ENCODE assay signal across 8 cellular contexts in the genomic region with DNA sequence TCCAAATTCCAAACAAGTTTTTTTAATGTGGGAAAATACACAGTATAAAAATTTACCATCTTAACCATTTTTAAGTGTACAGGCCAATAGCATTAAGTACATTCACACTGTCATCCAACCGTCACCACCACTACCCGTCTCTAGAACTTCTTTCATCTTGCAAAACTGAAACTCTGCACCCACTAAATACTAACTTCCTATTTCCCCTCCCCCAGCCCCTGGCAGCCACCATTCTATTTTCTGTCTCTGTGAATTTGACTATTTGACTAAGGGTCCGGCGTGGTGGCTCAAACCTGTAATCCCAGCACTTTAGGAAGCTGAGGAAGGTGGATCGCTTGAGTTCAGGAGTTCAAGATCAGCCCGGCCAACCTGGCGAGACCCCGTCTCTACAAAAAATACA. TPM values are rescaled to one million over a fixed set of nuclear protein-coding genes. Genes with fewer than 3 reads are reported as not detected.
A peak's percentile ranks its signal among the peaks of the same experiment; 100 is the strongest.
DNase-seq lines count a peak whose midpoint lies in the region; ATAC-seq and TF ChIP-seq lines count a peak whose summit lies in the region.

No MANE protein-coding gene starts in this region.

- H3K4me1 Mint-ChIP-seq in T-cell (peaks cover 48 to 50% (median 48%) of the 10 kb centered on the region in 3 donors), GM23338 (peaks cover 29% of the 10 kb centered on the region)

- ATAC-seq in GM21737 (IDR thresholded peaks at IDR 0.05; ENCODE audit: unreplicated experiment), result peak; percentile 66
- ATAC-seq in T-cell (replicated peaks in 1 of 4), result peak; percentile 86 to 99 (median 92)
- no peak for ATAC-seq in GM23338

- H3K4me1 ChIP-seq in BLaER1, result peaks cover 58% of the 10 kb centered on the region
- H3K4me1 ChIP-seq in GM23338 (ENCODE audit: insufficient read depth), result peaks cover 18% of the 10 kb centered on the region

- peak overlapping the region; percentile 41; the same call in 1 of the 2 replicates for H3K4me3 ChIP-seq in BLaER1
- no peak overlapping the region for H3K4me3 ChIP-seq in GM23338

- H3K9me2 ChIP-seq in GM23338 (ENCODE audit: insufficient read depth), result no peaks in the 10 kb centered on the region

- H3K27ac Mint-ChIP-seq in T-cell, result peak overlapping the region; percentile 92
- H3K27ac Mint-ChIP-seq in GM23338, result no peak overlapping the region; the same call in 1 of the 2 replicates

- peaks cover 82% of the 10 kb centered on the region for H3K79me2 ChIP-seq in GM23338 (replicated peaks; ENCODE audit: insufficient read depth)

- H4K20me1 ChIP-seq in BLaER1, result peaks cover 64% of the 10 kb centered on the region
- peaks cover 24% of the 10 kb centered on the region for H4K20me1 ChIP-seq in GM23338 (replicated peaks; ENCODE audit: insufficient read depth)

- POLR2A ChIA-PET in T-cell (lab: Charles Lee), result no interaction called here

- peaks cover 23% of the 10 kb centered on the region for H3K36me3 ChIP-seq in BLaER1
- no peaks in the 10 kb centered on the region for H3K36me3 ChIP-seq in GM23338 (ENCODE audit: insufficient read depth)

- CTCF ChIA-PET in T-cell (lab: Charles Lee), result interaction anchor here (0.7 to 1.7 kb wide), 3 partner anchors 12 to 337 kb away, joined by 3 to 12 read pairs (median 5); no protein-coding TSS in a partner anchor

- H3K27me3 Mint-ChIP-seq in T-cell (no peaks in the 10 kb centered on the region), GM23338 (ENCODE audit: insufficient read depth, low read depth, poor library complexity) (peaks cover 6% of the 10 kb centered on the region)

- peak overlapping the region; percentile 67 to 72 (median 71) for H3K4me3 Mint-ChIP-seq in T-cell
- no peak overlapping the region; the same call in 2 of the 3 replicates for H3K4me3 Mint-ChIP-seq in GM23338

- no peak overlapping the region for H2AFZ ChIP-seq in GM23338

- peaks cover 5% of the 10 kb centered on the region; the same call in 1 of the 2 replicates for H3F3A ChIP-seq in GM23338 (replicated peaks; ENCODE audit: low read depth)

- peak overlapping the region; percentile 50; the same call in 1 of the 2 replicates for H3K9ac ChIP-seq in BLaER1

- H3K36me3 Mint-ChIP-seq in T-cell (peaks cover 8% of the 10 kb centered on the region), GM23338 (ENCODE audit: low read depth) (peaks cover 11% of the 10 kb centered on the region; the same call in 1 of the 3 replicates)

- TF ChIP-seq CTCF in GM23338 (conservative IDR thresholded peaks at IDR 0.05; ENCODE audit: low read depth in 2 of 2), result no peak

- H3K4me2 ChIP-seq in BLaER1 (peak overlapping the region; percentile 87), GM23338 (no peak overlapping the region)

- DNase-seq in T-cell (peak; percentile 4 to 68 (median 52)), islet precursor cell (no peak), occipital lobe (lab: John Stamatoyannopoulos, UW) (no peak), GM23338 (ENCODE audit: low spot score) (no peak), amniotic stem cell (lab: John Stamatoyannopoulos, UW) (no peak)
- DNase-seq in central memory CD4-positive, alpha-beta T cell, result peak; percentile 79

- no peaks in the 10 kb centered on the region for H3K9me3 Mint-ChIP-seq in T-cell
- no peaks in the 10 kb centered on the region for H3K9me3 Mint-ChIP-seq in GM23338

- no peaks in the 10 kb centered on the region for H3K27me3 ChIP-seq in BLaER1
- H3K27me3 ChIP-seq in GM23338 (ENCODE audit: insufficient read depth), result no peaks in the 10 kb centered on the region

- H3K27ac ChIP-seq in BLaER1 (peak overlapping the region; percentile 68), GM23338 (ENCODE audit: low read depth) (no peak overlapping the region)

- peaks cover 18% of the 10 kb centered on the region for H3K9me3 ChIP-seq in BLaER1

TF ChIP-seq in GM23338, 12 proteins besides CTCF, POLR2A, EP300 and RAD21 (continues in another document):
- TF ChIP-seq, protein P1, sequence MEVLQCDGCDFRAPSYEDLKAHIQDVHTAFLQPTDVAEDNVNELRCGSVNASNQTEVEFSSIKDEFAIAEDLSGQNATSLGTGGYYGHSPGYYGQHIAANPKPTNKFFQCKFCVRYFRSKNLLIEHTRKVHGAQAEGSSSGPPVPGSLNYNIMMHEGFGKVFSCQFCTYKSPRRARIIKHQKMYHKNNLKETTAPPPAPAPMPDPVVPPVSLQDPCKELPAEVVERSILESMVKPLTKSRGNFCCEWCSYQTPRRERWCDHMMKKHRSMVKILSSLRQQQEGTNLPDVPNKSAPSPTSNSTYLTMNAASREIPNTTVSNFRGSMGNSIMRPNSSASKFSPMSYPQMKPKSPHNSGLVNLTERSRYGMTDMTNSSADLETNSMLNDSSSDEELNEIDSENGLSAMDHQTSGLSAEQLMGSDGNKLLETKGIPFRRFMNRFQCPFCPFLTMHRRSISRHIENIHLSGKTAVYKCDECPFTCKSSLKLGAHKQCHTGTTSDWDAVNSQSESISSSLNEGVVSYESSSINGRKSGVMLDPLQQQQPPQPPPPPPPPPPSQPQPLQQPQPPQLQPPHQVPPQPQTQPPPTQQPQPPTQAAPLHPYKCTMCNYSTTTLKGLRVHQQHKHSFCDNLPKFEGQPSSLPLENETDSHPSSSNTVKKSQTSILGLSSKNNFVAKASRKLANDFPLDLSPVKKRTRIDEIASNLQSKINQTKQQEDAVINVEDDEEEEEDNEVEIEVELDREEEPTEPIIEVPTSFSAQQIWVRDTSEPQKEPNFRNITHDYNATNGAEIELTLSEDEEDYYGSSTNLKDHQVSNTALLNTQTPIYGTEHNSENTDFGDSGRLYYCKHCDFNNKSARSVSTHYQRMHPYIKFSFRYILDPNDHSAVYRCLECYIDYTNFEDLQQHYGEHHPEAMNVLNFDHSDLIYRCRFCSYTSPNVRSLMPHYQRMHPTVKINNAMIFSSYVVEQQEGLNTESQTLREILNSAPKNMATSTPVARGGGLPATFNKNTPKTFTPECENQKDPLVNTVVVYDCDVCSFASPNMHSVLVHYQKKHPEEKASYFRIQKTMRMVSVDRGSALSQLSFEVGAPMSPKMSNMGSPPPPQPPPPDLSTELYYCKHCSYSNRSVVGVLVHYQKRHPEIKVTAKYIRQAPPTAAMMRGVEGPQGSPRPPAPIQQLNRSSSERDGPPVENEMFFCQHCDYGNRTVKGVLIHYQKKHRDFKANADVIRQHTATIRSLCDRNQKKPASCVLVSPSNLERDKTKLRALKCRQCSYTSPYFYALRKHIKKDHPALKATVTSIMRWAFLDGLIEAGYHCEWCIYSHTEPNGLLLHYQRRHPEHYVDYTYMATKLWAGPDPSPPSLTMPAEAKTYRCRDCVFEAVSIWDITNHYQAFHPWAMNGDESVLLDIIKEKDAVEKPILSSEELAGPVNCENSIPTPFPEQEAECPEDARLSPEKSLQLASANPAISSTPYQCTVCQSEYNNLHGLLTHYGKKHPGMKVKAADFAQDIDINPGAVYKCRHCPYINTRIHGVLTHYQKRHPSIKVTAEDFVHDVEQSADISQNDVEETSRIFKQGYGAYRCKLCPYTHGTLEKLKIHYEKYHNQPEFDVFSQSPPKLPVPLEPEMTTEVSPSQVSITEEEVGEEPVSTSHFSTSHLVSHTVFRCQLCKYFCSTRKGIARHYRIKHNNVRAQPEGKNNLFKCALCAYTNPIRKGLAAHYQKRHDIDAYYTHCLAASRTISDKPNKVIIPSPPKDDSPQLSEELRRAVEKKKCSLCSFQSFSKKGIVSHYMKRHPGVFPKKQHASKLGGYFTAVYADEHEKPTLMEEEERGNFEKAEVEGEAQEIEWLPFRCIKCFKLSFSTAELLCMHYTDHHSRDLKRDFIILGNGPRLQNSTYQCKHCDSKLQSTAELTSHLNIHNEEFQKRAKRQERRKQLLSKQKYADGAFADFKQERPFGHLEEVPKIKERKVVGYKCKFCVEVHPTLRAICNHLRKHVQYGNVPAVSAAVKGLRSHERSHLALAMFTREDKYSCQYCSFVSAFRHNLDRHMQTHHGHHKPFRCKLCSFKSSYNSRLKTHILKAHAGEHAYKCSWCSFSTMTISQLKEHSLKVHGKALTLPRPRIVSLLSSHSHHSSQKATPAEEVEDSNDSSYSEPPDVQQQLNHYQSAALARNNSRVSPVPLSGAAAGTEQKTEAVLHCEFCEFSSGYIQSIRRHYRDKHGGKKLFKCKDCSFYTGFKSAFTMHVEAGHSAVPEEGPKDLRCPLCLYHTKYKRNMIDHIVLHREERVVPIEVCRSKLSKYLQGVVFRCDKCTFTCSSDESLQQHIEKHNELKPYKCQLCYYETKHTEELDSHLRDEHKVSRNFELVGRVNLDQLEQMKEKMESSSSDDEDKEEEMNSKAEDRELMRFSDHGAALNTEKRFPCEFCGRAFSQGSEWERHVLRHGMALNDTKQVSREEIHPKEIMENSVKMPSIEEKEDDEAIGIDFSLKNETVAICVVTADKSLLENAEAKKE (CRISPR knock-in tag; IDR thresholded peaks at IDR 0.05), result no peak
- TF ChIP-seq STAT1 (IDR thresholded peaks at IDR 0.05; ENCODE audit: unreplicated experiment) (no peak), ZNF331 (CRISPR knock-in tag; IDR thresholded peaks at IDR 0.05; ENCODE audit: low read depth) (no peak), EZH2phosphoT487 (IDR thresholded peaks at IDR 0.05; ENCODE audit: unreplicated experiment) (no peak), CREB1 (CRISPR knock-in tag; IDR thresholded peaks at IDR 0.05; ENCODE audit: low read depth) (no peak), EZH2 (IDR thresholded peaks at IDR 0.05; ENCODE audit: low read depth, unreplicated experiment) (no peak)
- TF ChIP-seq, protein P2, sequence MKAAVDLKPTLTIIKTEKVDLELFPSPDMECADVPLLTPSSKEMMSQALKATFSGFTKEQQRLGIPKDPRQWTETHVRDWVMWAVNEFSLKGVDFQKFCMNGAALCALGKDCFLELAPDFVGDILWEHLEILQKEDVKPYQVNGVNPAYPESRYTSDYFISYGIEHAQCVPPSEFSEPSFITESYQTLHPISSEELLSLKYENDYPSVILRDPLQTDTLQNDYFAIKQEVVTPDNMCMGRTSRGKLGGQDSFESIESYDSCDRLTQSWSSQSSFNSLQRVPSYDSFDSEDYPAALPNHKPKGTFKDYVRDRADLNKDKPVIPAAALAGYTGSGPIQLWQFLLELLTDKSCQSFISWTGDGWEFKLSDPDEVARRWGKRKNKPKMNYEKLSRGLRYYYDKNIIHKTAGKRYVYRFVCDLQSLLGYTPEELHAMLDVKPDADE (IDR thresholded peaks at IDR 0.05), result no peak

RNA-seq across cellular contexts. Expression of a gene that starts 36.1 kb away (rescaled TPM):
- total RNA-seq in T-cell (100 to 1,000 TPM in 2 of 5 donors, 10 to 100 TPM in 3; 84.6 to 105 (median 91.2) TPM), occipital lobe (129 TPM)
- 56.4 and 66.2 TPM in 2 replicates for total RNA-seq in GM23338 (2014; rRNA removed; shearing (Covaris generic))
- polyA plus RNA-seq in GM23338 (2016; fragmentation: Nextera tagmentation; extraction: Ambion mirVana), result 38.5 and 41.7 TPM in 2 replicates

Comparison
In these comparisons a context has a peak if more than half of its experiments do, and no peak if none do; other contexts are left out.
1. DNase-seq: peak in T-cell (34 of 34) and central memory CD4-positive, alpha-beta T cell (single experiment); none in islet precursor cell (single experiment), occipital lobe (single experiment), GM23338 (single experiment) and amniotic stem cell (single experiment).